19 cellular contexts compared by ENCODE assay signal in genomic region chr20:11992426-11992825, GRCh38.
"Had no signal": no experiment of that assay in that cellular context is flagged by ENCODE, and none has a peak within 500 bp of the region (broad histone marks: within the 10 kb centered on the region; RNA-seq: fewer than 3 reads in every experiment).

No MANE protein-coding gene starts in this region.

- DNase-seq: activated CD4-positive, alpha-beta T cell treated with anti-CD3 and anti-CD28 coated beads for 1 hour; activated CD4-positive, alpha-beta T cell treated with anti-CD3 and anti-CD28 coated beads, Interleukin-2, amount 50 U/mL, for 1 hour; activated CD8-positive, alpha-beta T cell treated with anti-CD3 and anti-CD28 coated beads, Interleukin-2, amount 10 ng/mL, durations not matched to agents 7 days and 5 days; activated gamma-delta T cell; aorta; gastrocnemius medialis; left cardiac atrium; mucosa of descending colon; nephron progenitor cell; posterior cingulate gyrus; retina; sigmoid colon; stimulated activated CD4-positive, alpha-beta T cell treated with anti-CD3 and anti-CD28 coated beads, Interleukin-15, amount 100 ng/mL, for 24 hours; stimulated activated naive B cell treated with anti-CD40 and anti-IgM and Interleukin-4, amounts not matched to agents 10 μg/mL and 1 μg/mL and 100 μg/mL, for 72 hours; T-cell; thyroid gland; upper lobe of right lung; WERI-Rb-1 had no signal

- H3K27ac ChIP-seq: esophagus muscularis mucosa, gastrocnemius medialis, sigmoid colon, thyroid gland, upper lobe of right lung, WERI-Rb-1 had no signal

- ATAC-seq: activated CD8-positive, alpha-beta T cell treated with anti-CD3 and anti-CD28 coated beads, Interleukin-2, amount 10 ng/mL, durations not matched to agents 7 days and 5 days; gastrocnemius medialis; left cardiac atrium; mucosa of descending colon; stimulated activated naive B cell treated with anti-CD40 and anti-IgM and Interleukin-4, amounts not matched to agents 10 μg/mL and 1 μg/mL and 100 μg/mL, for 72 hours; T-cell; upper lobe of right lung had no signal
